ENCODE assay signal across 17 cellular contexts in genomic region chr18:49048361-49048760, GRCh38.
A peak's percentile ranks its signal among the peaks of the same experiment; 100 is the strongest.
DNase-seq lines count a peak whose midpoint lies in the region; ATAC-seq and TF ChIP-seq lines count a peak whose summit lies in the region.
"Had no signal": no experiment of that assay in that cellular context is flagged by ENCODE, and none has a peak within 500 bp of the region (broad histone marks: within the 10 kb centered on the region; RNA-seq: fewer than 3 reads in every experiment).

No MANE protein-coding gene starts in this region.

- H3K9me3 ChIP-seq in GM23248 (ENCODE audit: low read depth) (no peaks in the 10 kb centered on the region), mesenchymal stem cell (ENCODE audit: control insufficient read depth, low read length) (no peaks in the 10 kb centered on the region)
- H3K9me3 ChIP-seq: ascending aorta, Peyer's patch, transverse colon had no signal

- H2BK12ac ChIP-seq in mesenchymal stem cell (ENCODE audit: low read length in 2 of 2) = no peak overlapping the region

- 50 to 55% methylated on average over 5 of the region's 5 CpGs for WGBS in GM23248 (ENCODE audit: low coverage in 1 of 2, low lambda C conversion rate in 2 of 2, missing lambda C conversion rate in 2 of 2), 2 experiments
- WGBS in mesenchymal stem cell = 94% methylated on average over 4 of the region's 5 CpGs

- peaks cover 21% of the 10 kb centered on the region for H3F3A ChIP-seq in GM23248 (ENCODE audit: insufficient read depth)

- no peak overlapping the region for H2AK5ac ChIP-seq in mesenchymal stem cell (ENCODE audit: low read length, severe bottlenecking)

- no peak overlapping the region for H3K18ac ChIP-seq in mesenchymal stem cell (ENCODE audit: low read depth in 1 of 2, low read length in 2 of 2)

- in situ Hi-C loops in GM23248 (cut with MboI) = no loop called here
- in situ Hi-C loops in astrocyte of the spinal cord (cut with HindIII; ENCODE audit: low sequenced_read_pairs) = no loop called here

- no peak for ATAC-seq in GM19455 (IDR thresholded peaks at IDR 0.05; ENCODE audit: unreplicated experiment)

- no peak overlapping the region for H4K8ac ChIP-seq in mesenchymal stem cell (ENCODE audit: low read length)

- no peak overlapping the region for H2BK120ac ChIP-seq in mesenchymal stem cell (ENCODE audit: low read depth, low read length)

- H3K4me2 ChIP-seq in GM23248 (ENCODE audit: unreplicated experiment) = peak overlapping the region; percentile 38
- H3K4me2 ChIP-seq in mesenchymal stem cell (ENCODE audit: low read length, poor library complexity, severe bottlenecking) = no peak overlapping the region
- H3K4me2 ChIP-seq: KMS-11 had no signal

- H2BK15ac ChIP-seq in mesenchymal stem cell (ENCODE audit: low read depth, poor library complexity, severe bottlenecking) = no peak overlapping the region

- no peaks in the 10 kb centered on the region for H3K27me3 ChIP-seq in GM23248 (replicated peaks; ENCODE audit: insufficient read depth)
- H3K27me3 ChIP-seq in mesenchymal stem cell (ENCODE audit: control insufficient read depth in 1 of 2, insufficient read depth in 1 of 2, low read length in 2 of 2) = no peaks in the 10 kb centered on the region
- H3K27me3 ChIP-seq: ascending aorta, Peyer's patch, transverse colon had no signal

- H3K36me3 ChIP-seq in GM23248 (ENCODE audit: low read depth) = 0 out of 2 replicates have a peak, but pooled peaks cover 4% of the 10 kb centered on the region
- peaks cover 0 to 6% of the 10 kb centered on the region in 2 experiments for H3K36me3 ChIP-seq in mesenchymal stem cell (ENCODE audit: control insufficient read depth in 1 of 2, insufficient read depth in 2 of 2, low read depth in 1 of 2, low read length in 2 of 2)
- H3K36me3 ChIP-seq: Peyer's patch, transverse colon had no signal

- H3K79me2 ChIP-seq in GM23248 (ENCODE audit: insufficient read depth) = no peaks in the 10 kb centered on the region

- H3K14ac ChIP-seq in mesenchymal stem cell (ENCODE audit: low read length in 2 of 2) = no peak overlapping the region

- peaks cover 3% of the 10 kb centered on the region for H3K79me1 ChIP-seq in mesenchymal stem cell (replicated peaks; ENCODE audit: low read length, poor library complexity, severe bottlenecking)

- H4K91ac ChIP-seq in mesenchymal stem cell (ENCODE audit: low read length) = no peak overlapping the region

- DNase-seq in AG09319 (ENCODE audit: extremely low read depth, low read depth) (peak; percentile 68), GM23248 (peak; percentile 86), astrocyte of the spinal cord (ENCODE audit: low read depth, low spot score) (peak; percentile 58), mesenchymal stem cell (peak; percentile 44), NCI-H1105 treated with DMSO at 0.1 percent for 48 hours (lab: John Stamatoyannopoulos, UW) (no peak), NCI-H1436 treated with DMSO at 0.1 percent for 48 hours (lab: John Stamatoyannopoulos, UW) (no peak), NAMALWA (ENCODE audit: low spot score) (no peak)
- DNase-seq: activated CD4-positive, CD25-positive, alpha-beta regulatory T cell; GF-D8; glutamatergic neuron; H7; NCI-H526; Peyer's patch; transverse colon had no signal

- H3K4ac ChIP-seq in mesenchymal stem cell (ENCODE audit: low read depth in 1 of 2, low read length in 2 of 2) = no peak overlapping the region

- peak; percentile 9 for TF ChIP-seq CTCF in AG09319 (IDR thresholded peaks at IDR 0.05; ENCODE audit: low read depth, low read length)
- TF ChIP-seq CTCF in astrocyte of the spinal cord (IDR thresholded peaks at IDR 0.05; ENCODE audit: low read depth, low read length) = no peak

- no peaks in the 10 kb centered on the region for H4K20me1 ChIP-seq in GM23248 (ENCODE audit: insufficient read depth)

- no peak overlapping the region for H3K23ac ChIP-seq in mesenchymal stem cell (ENCODE audit: low read length in 2 of 2)

- no peak overlapping the region for H2AFZ ChIP-seq in GM23248
- no peak overlapping the region for H2AFZ ChIP-seq in mesenchymal stem cell (ENCODE audit: low read depth, low read length)

- no peak overlapping the region for H2BK5ac ChIP-seq in mesenchymal stem cell (ENCODE audit: low read depth, low read length, poor library complexity, severe bottlenecking)

- H3K9ac ChIP-seq in GM23248 (peak overlapping the region; percentile 58), mesenchymal stem cell (ENCODE audit: low read length) (peak overlapping the region; percentile 79)
- H3K9ac ChIP-seq: KMS-11 had no signal

- H3K4me3 ChIP-seq in GM23248 = no peak overlapping the region
- no peak overlapping the region for H3K4me3 ChIP-seq in astrocyte of the spinal cord (ENCODE audit: low read depth, low read length)
- H3K4me3 ChIP-seq in mesenchymal stem cell (ENCODE audit: insufficient read depth in 1 of 2, low read depth in 1 of 2, low read length in 2 of 2) = peak overlapping the region in 1 of 2 experiments; percentile 48
- H3K4me3 ChIP-seq: ascending aorta, Peyer's patch, transverse colon had no signal

- H3K9me2 ChIP-seq in GM23248 (ENCODE audit: insufficient read depth) = no peaks in the 10 kb centered on the region

- peaks cover 30% of the 10 kb centered on the region for H3K4me1 ChIP-seq in GM23248 (ENCODE audit: insufficient read depth)
- H3K4me1 ChIP-seq in mesenchymal stem cell (ENCODE audit: control insufficient read depth, insufficient read depth, low read depth, low read length) = peaks cover 13% of the 10 kb centered on the region

- H3K27ac ChIP-seq in GM23248 (peak overlapping the region; percentile 77), mesenchymal stem cell (ENCODE audit: low read length, poor library complexity, severe bottlenecking) (no peak overlapping the region)
- H3K27ac ChIP-seq: ascending aorta, KMS-11, Peyer's patch, transverse colon had no signal

Comparison
In these comparisons a context has a peak if more than half of its experiments do, and no peak if none do; other contexts are left out.
1. DNase-seq: peak in AG09319 (single experiment), GM23248 (single experiment), astrocyte of the spinal cord (single experiment) and mesenchymal stem cell (single experiment); none in NCI-H1105 treated with DMSO at 0.1 percent for 48 hours (single experiment), NCI-H1436 treated with DMSO at 0.1 percent for 48 hours (single experiment) and NAMALWA (single experiment).